ENCODE assay signal across 14 cellular contexts in genomic region chr2:165114345-165114943, GRCh38.
DNase-seq lines count a peak whose midpoint lies in the region; ATAC-seq, FAIRE-seq and TF ChIP-seq lines count a peak whose summit lies in the region.
"Had no signal": no experiment of that assay in that cellular context is flagged by ENCODE, and none has a peak within 500 bp of the region (broad histone marks: within the 10 kb centered on the region; RNA-seq: fewer than 3 reads in every experiment).

No MANE protein-coding gene starts in this region.

- H3K9ac ChIP-seq in HepG2 (ENCODE audit: insufficient read depth, low read depth, low read length): no peak overlapping the region

- TF ChIP-seq CTCF in HepG2 (CRISPR knock-in tag; IDR thresholded peaks at IDR 0.05) (no peak), right lobe of liver (IDR thresholded peaks at IDR 0.05) (no peak)

- H3K9me3 ChIP-seq in HepG2 (ENCODE audit: low read length) (peaks cover 4% of the 10 kb centered on the region; the same call in 1 of the 2 replicates), right lobe of liver (no peaks in the 10 kb centered on the region), T-helper 17 cell (ENCODE audit: control insufficient read depth, low read length, poor library complexity, severe bottlenecking) (no peaks in the 10 kb centered on the region)
- H3K9me3 ChIP-seq: esophagus squamous epithelium had no signal

- no peak overlapping the region for H3K4me3 Mint-ChIP-seq in activated CD4-positive, alpha-beta T cell treated with anti-CD3 and anti-CD28 coated beads, Interleukin-2, amount 10 ng/mL, durations not matched to agents 24 days and 14 days
- H3K4me3 Mint-ChIP-seq in T-helper 17 cell: no peak overlapping the region
- H3K4me3 Mint-ChIP-seq: stimulated activated effector memory CD8-positive, alpha-beta T cell treated with anti-CD3 and anti-CD28 coated beads, Interleukin-12 subunit alpha, Interleukin-12 subunit beta, amount 100 ng/mL, for 72 hours had no signal

- H4K20me1 ChIP-seq in HepG2 (ENCODE audit: insufficient read depth, low read length): no peaks in the 10 kb centered on the region

- BruUV-seq in HepG2 (replicated peaks; lab: Mats Ljungman, UMichigan): no TSS peak

- WGBS in HepG2 (ENCODE audit: low lambda C conversion rate): 48% methylated on average over 4 of the region's 4 CpGs
- 75% methylated on average over 4 of the region's 4 CpGs for WGBS in right lobe of liver (ENCODE audit: insufficient coverage, low coverage, low lambda C conversion rate, missing lambda C conversion rate)

- H3K27me3 Mint-ChIP-seq in activated CD4-positive, alpha-beta T cell treated with anti-CD3 and anti-CD28 coated beads, Interleukin-2, amount 10 ng/mL, durations not matched to agents 24 days and 14 days: no peaks in the 10 kb centered on the region
- no peaks in the 10 kb centered on the region for H3K27me3 Mint-ChIP-seq in T-helper 17 cell

- H3K4me2 ChIP-seq in HepG2 (ENCODE audit: low read depth, low read length): peak overlapping the region; percentile 39

- H3K36me3 ChIP-seq in HepG2 (replicated peaks in 1 of 2; ENCODE audit: control insufficient read depth in 1 of 2, insufficient read depth in 2 of 2, low read length in 2 of 2) (no peaks in the 10 kb centered on the region), right lobe of liver (no peaks in the 10 kb centered on the region)
- H3K36me3 ChIP-seq: esophagus squamous epithelium had no signal

- no peak overlapping the region for H3K27ac ChIP-seq in HepG2 (ENCODE audit: extremely low read length, insufficient read depth, low read length)
- H3K27ac ChIP-seq in right lobe of liver: no peak overlapping the region
- H3K27ac ChIP-seq: esophagus squamous epithelium had no signal

- intact Hi-C loops in HepG2 (cut with micrococcal nuclease; ENCODE audit: unreplicated experiment) (no loop called here), right lobe of liver (cut with DNase I) (no loop called here)
- intact Hi-C loops in activated CD4-positive, alpha-beta T cell treated with anti-CD3 and anti-CD28 coated beads, Interleukin-2, amount 10 ng/mL, durations not matched to agents 24 days and 14 days (cut with micrococcal nuclease): no loop called here

- TF ChIP-seq EP300 in HepG2 (IDR thresholded peaks at IDR 0.05; ENCODE audit: low read depth in 2 of 2, low read length in 2 of 2) (no peak; a peak in 1 of 4 replicates), HepG2 (CRISPR knock-in tag; IDR thresholded peaks at IDR 0.05; ENCODE audit: borderline replicate concordance) (no peak)

- FAIRE-seq in HepG2 (lab: Jason Lieb, UNC): no peak
- FAIRE-seq: small intestine had no signal

- no peak overlapping the region for H2AFZ ChIP-seq in HepG2 (ENCODE audit: low read length)

- H3K27ac Mint-ChIP-seq in activated CD4-positive, alpha-beta T cell treated with anti-CD3 and anti-CD28 coated beads, Interleukin-2, amount 10 ng/mL, durations not matched to agents 24 days and 14 days: no peak overlapping the region
- no peak overlapping the region for H3K27ac Mint-ChIP-seq in T-helper 17 cell
- H3K27ac Mint-ChIP-seq: stimulated activated effector memory CD8-positive, alpha-beta T cell treated with anti-CD3 and anti-CD28 coated beads, Interleukin-12 subunit alpha, Interleukin-12 subunit beta, amount 100 ng/mL, for 72 hours had no signal

- in situ Hi-C loops in HepG2 (cut with HindIII; ENCODE audit: extremely low pct_ligation_motif_present, low pct_unique_long_range_greater_than_20kb): no loop called here

- TF ChIP-seq RAD21 in HepG2 (CRISPR knock-in tag; IDR thresholded peaks at IDR 0.05): no peak

- H3K4me1 Mint-ChIP-seq in activated CD4-positive, alpha-beta T cell treated with anti-CD3 and anti-CD28 coated beads, Interleukin-2, amount 10 ng/mL, durations not matched to agents 24 days and 14 days: no peaks in the 10 kb centered on the region
- no peaks in the 10 kb centered on the region for H3K4me1 Mint-ChIP-seq in T-helper 17 cell
- H3K4me1 Mint-ChIP-seq: stimulated activated effector memory CD8-positive, alpha-beta T cell treated with anti-CD3 and anti-CD28 coated beads, Interleukin-12 subunit alpha, Interleukin-12 subunit beta, amount 100 ng/mL, for 72 hours had no signal

- no peaks in the 10 kb centered on the region for H3K79me2 ChIP-seq in HepG2 (ENCODE audit: insufficient read depth, low read length)

- H3K9me3 Mint-ChIP-seq in activated CD4-positive, alpha-beta T cell treated with anti-CD3 and anti-CD28 coated beads, Interleukin-2, amount 10 ng/mL, durations not matched to agents 24 days and 14 days: no peaks in the 10 kb centered on the region

- H3K36me3 Mint-ChIP-seq in activated CD4-positive, alpha-beta T cell treated with anti-CD3 and anti-CD28 coated beads, Interleukin-2, amount 10 ng/mL, durations not matched to agents 24 days and 14 days (ENCODE audit: low read depth): no peaks in the 10 kb centered on the region
- no peaks in the 10 kb centered on the region for H3K36me3 Mint-ChIP-seq in T-helper 17 cell (ENCODE audit: low read depth)
- H3K36me3 Mint-ChIP-seq: stimulated activated effector memory CD8-positive, alpha-beta T cell treated with anti-CD3 and anti-CD28 coated beads, Interleukin-12 subunit alpha, Interleukin-12 subunit beta, amount 100 ng/mL, for 72 hours had no signal

- H3K4me1 ChIP-seq in HepG2 (ENCODE audit: insufficient read depth, low read length): peaks cover 65% of the 10 kb centered on the region
- peaks cover 0 to 9% (median 0%) of the 10 kb centered on the region in 4 donors for H3K4me1 ChIP-seq in right lobe of liver
- H3K4me1 ChIP-seq: esophagus squamous epithelium had no signal

- CTCF ChIA-PET in HepG2 (lab: Yijun Ruan, JAX; ENCODE audit: low intra/inter-chr PET ratio, low total read pairs): no interaction called here

- POLR2A ChIA-PET in HepG2 (lab: Yijun Ruan, JAX): no interaction called here

- no peak overlapping the region for H3K4me3 ChIP-seq in HepG2 (replicated peaks in 1 of 3; ENCODE audit: insufficient read depth in 1 of 3, low read depth in 2 of 3, low read length in 3 of 3)
- H3K4me3 ChIP-seq in right lobe of liver: no peak overlapping the region
- H3K4me3 ChIP-seq: esophagus squamous epithelium had no signal

- H3K27me3 ChIP-seq in HepG2 (ENCODE audit: control insufficient read depth in 1 of 2, insufficient read depth in 2 of 2, low read length in 2 of 2): no peaks in the 10 kb centered on the region
- H3K27me3 ChIP-seq in right lobe of liver: no peaks in the 10 kb centered on the region
- H3K27me3 ChIP-seq: esophagus squamous epithelium had no signal

- ATAC-seq in HepG2: no peak
- no peak for ATAC-seq in right lobe of liver
- no peak for ATAC-seq in GM21381 (IDR thresholded peaks at IDR 0.05; ENCODE audit: unreplicated experiment)
- ATAC-seq in T-helper 17 cell: no peak
- ATAC-seq: stimulated activated effector memory CD8-positive, alpha-beta T cell treated with anti-CD3 and anti-CD28 coated beads, Interleukin-12 subunit alpha, Interleukin-12 subunit beta, amount 100 ng/mL, for 72 hours had no signal

- peak; percentile 11 for DNase-seq in HepG2 (ENCODE audit: low spot score)
- no peak for DNase-seq in right lobe of liver
- DNase-seq in amniotic epithelial cell (ENCODE audit: low read depth): peak; percentile 85
- peak; percentile 32 for DNase-seq in hepatic stellate cell (ENCODE audit: low spot score)
- no peak for DNase-seq in activated CD4-positive, alpha-beta T cell treated with anti-CD3 and anti-CD28 coated beads, Interleukin-2, amount 10 ng/mL, durations not matched to agents 24 days and 14 days
- no peak for DNase-seq in T-helper 17 cell
- no peak for DNase-seq in activated CD4-positive, CD25-positive, alpha-beta regulatory T cell treated with anti-CD3 and anti-CD28 coated beads, Interleukin-2, amount 50 U/mL, for 72 hours
- DNase-seq: activated gamma-delta T cell treated with Interleukin-2 at 50 U/mL for 16 hours; esophagus squamous epithelium; KG1; NK-92 treated with Interleukin-12 subunit alpha and Interleukin-12 subunit beta, amount 100 ng/mL, for 24 hours; small intestine had no signal

- TF ChIP-seq POLR2A in HepG2 (IDR thresholded peaks at IDR 0.05; ENCODE audit: insufficient read depth in 1 of 2, low read depth in 2 of 2, low read length in 2 of 2) (no peak), right lobe of liver (IDR thresholded peaks at IDR 0.05) (no peak)

TF ChIP-seq in HepG2, 621 proteins besides CTCF, POLR2A, EP300 and RAD21 (continues in another document):
- TF ChIP-seq NPAS2 (CRISPR knock-in tag; IDR thresholded peaks at IDR 0.05; ENCODE audit: borderline replicate concordance): no peak
- no peak for TF ChIP-seq ZNF275 (CRISPR knock-in tag; IDR thresholded peaks at IDR 0.05; ENCODE audit: borderline replicate concordance)
- 0 out of 2 replicates have a peak, but pooled peaks have one; percentile 20 for TF ChIP-seq DRAP1 (CRISPR knock-in tag; IDR thresholded peaks at IDR 0.05)
- TF ChIP-seq GLMP (CRISPR knock-in tag; IDR thresholded peaks at IDR 0.05; ENCODE audit: borderline replicate concordance): no peak
- TF ChIP-seq ZNF772 (CRISPR knock-in tag; IDR thresholded peaks at IDR 0.05): no peak
- peak; percentile 85 for TF ChIP-seq FOSL2 (CRISPR knock-in tag; IDR thresholded peaks at IDR 0.05)
- no peak for TF ChIP-seq EHMT2 (IDR thresholded peaks at IDR 0.05; ENCODE audit: borderline replicate concordance, low read depth, low read length)

Comparison
In these comparisons a context has a peak if more than half of its experiments do, and no peak if none do; other contexts are left out.
1. DNase-seq: peak in HepG2 (single experiment), amniotic epithelial cell (single experiment) and hepatic stellate cell (single experiment); none in right lobe of liver (0 of 3), activated CD4-positive, alpha-beta T cell treated with anti-CD3 and anti-CD28 coated beads, Interleukin-2, amount 10 ng/mL, durations not matched to agents 24 days and 14 days (single experiment), T-helper 17 cell (0 of 3) and activated CD4-positive, CD25-positive, alpha-beta regulatory T cell treated with anti-CD3 and anti-CD28 coated beads, Interleukin-2, amount 50 U/mL, for 72 hours (single experiment).